In genomic region chr19:7386308-7386707, GRCh38 we compare ENCODE assay signal across 14 cellular contexts. TPM values are rescaled to one million over a fixed set of nuclear protein-coding genes. Genes with fewer than 3 reads are reported as not detected.
DNase-seq lines count a peak whose midpoint lies in the region; ATAC-seq and TF ChIP-seq lines count a peak whose summit lies in the region.
"Had no signal": no experiment of that assay in that cellular context is flagged by ENCODE, and none has a peak within 500 bp of the region (broad histone marks: within the 10 kb centered on the region; RNA-seq: fewer than 3 reads in every experiment).

No MANE protein-coding gene starts in this region.

- H3K36me3 Mint-ChIP-seq in Caco-2 (ENCODE audit: insufficient read depth, unreplicated experiment) (no peaks in the 10 kb centered on the region), GM23338 (ENCODE audit: low read depth) (no peaks in the 10 kb centered on the region)

- no peaks in the 10 kb centered on the region for H3K9me2 ChIP-seq in GM23338 (ENCODE audit: insufficient read depth)

- no peak overlapping the region for H3K27ac ChIP-seq in GM23338 (ENCODE audit: low read depth)
- no peak overlapping the region for H3K27ac ChIP-seq in WERI-Rb-1

- H3K27ac Mint-ChIP-seq in Caco-2 (ENCODE audit: unreplicated experiment) (peak overlapping the region; percentile 80), GM23338 (no peak overlapping the region)

- BruUV-seq in Caco-2 (replicated peaks; lab: Mats Ljungman, UMichigan), result no TSS peak

- DNase-seq in Caco-2 (peak; percentile 65 to 72), GM23338 (ENCODE audit: low spot score) (peak; percentile 52), WERI-Rb-1 (peak; percentile 51), kidney tubule cell (ENCODE audit: low spot score) (peak; percentile 19), hippocampal formation (lab: John Stamatoyannopoulos, UW) (no peak)
- DNase-seq in stimulated activated naive CD4-positive, alpha-beta T cell treated with Interleukin-2 at 50 U/mL for 16 hours (lab: John Stamatoyannopoulos, UW), result no peak
- no peak for DNase-seq in effector CD4-positive, alpha-beta T cell
- DNase-seq: DND-41, erythroblast, HCEC 1CT, NCI-H1694, occipital lobe had no signal

- H3K4me1 ChIP-seq in Caco-2 (peaks cover 16% of the 10 kb centered on the region), GM23338 (ENCODE audit: insufficient read depth) (no peaks in the 10 kb centered on the region; the same call in 1 of the 2 replicates)

- intact Hi-C loops in Caco-2 (cut with micrococcal nuclease; ENCODE audit: unreplicated experiment), result loop anchor here (2.0 kb wide), 1 partner anchor 148 kb away; the partner anchor contains the start of gene PNPLA6

- H3K9me3 Mint-ChIP-seq in Caco-2 (ENCODE audit: unreplicated experiment) (no peaks in the 10 kb centered on the region), GM23338 (peaks cover 2% of the 10 kb centered on the region; the same call in 1 of the 3 replicates)

- H3K79me2 ChIP-seq in GM23338 (replicated peaks; ENCODE audit: insufficient read depth), result no peaks in the 10 kb centered on the region

- H3K4me3 ChIP-seq in Caco-2 (ENCODE audit: low read depth, low read length) (no peak overlapping the region), GM23338 (no peak overlapping the region), WERI-Rb-1 (ENCODE audit: low read depth, low read length) (no peak overlapping the region)

- CTCF ChIA-PET in Caco-2 (lab: Charles Lee), result interaction anchor here (0.7 to 1.0 kb wide), 3 partner anchors 32 to 146 kb away, joined by 3 to 8 read pairs (median 3); no protein-coding TSS in a partner anchor

- peak overlapping the region; percentile 48 for H3K4me3 Mint-ChIP-seq in Caco-2 (ENCODE audit: unreplicated experiment)
- no peak overlapping the region for H3K4me3 Mint-ChIP-seq in GM23338

- H3K27me3 ChIP-seq in Caco-2 (replicated peaks; ENCODE audit: control insufficient read depth, insufficient read depth, low read length) (no peaks in the 10 kb centered on the region), GM23338 (ENCODE audit: insufficient read depth) (no peaks in the 10 kb centered on the region), WERI-Rb-1 (ENCODE audit: insufficient read depth, low read depth, severe bottlenecking) (no peaks in the 10 kb centered on the region)

- TF ChIP-seq CTCF in Caco-2 (IDR thresholded peaks at IDR 0.05; ENCODE audit: insufficient read depth in 1 of 2, low read depth in 1 of 2, low read length in 1 of 2, severe bottlenecking in 1 of 2, unreplicated experiment in 1 of 2), result peak; percentile 39 to 55
- TF ChIP-seq CTCF in GM23338 (conservative IDR thresholded peaks at IDR 0.05; ENCODE audit: low read depth in 2 of 2), result peak; percentile 35 to 69
- peak; percentile 62 for TF ChIP-seq CTCF in WERI-Rb-1 (IDR thresholded peaks at IDR 0.05; ENCODE audit: low read depth, low read length)

- ATAC-seq in GM23338 (peak; percentile 73), GM21515 (IDR thresholded peaks at IDR 0.05; ENCODE audit: unreplicated experiment) (no peak)
- ATAC-seq: activated CD4-positive, CD25-positive, alpha-beta regulatory T cell treated with anti-CD3 and anti-CD28 coated beads, Interleukin-2, amount 50 U/mL, for 24 hours had no signal

- H3K9me3 ChIP-seq in Caco-2 (no peaks in the 10 kb centered on the region), WERI-Rb-1 (ENCODE audit: severe bottlenecking) (no peaks in the 10 kb centered on the region)

- H4K20me1 ChIP-seq in GM23338 (replicated peaks; ENCODE audit: insufficient read depth), result no peaks in the 10 kb centered on the region

- H3K4me1 Mint-ChIP-seq in Caco-2 (ENCODE audit: low read depth, unreplicated experiment) (peaks cover 11% of the 10 kb centered on the region), GM23338 (peaks cover 9% of the 10 kb centered on the region; the same call in 2 of the 3 replicates)

- H3K27me3 Mint-ChIP-seq in Caco-2 (ENCODE audit: insufficient read depth, unreplicated experiment) (no peaks in the 10 kb centered on the region), GM23338 (ENCODE audit: insufficient read depth, low read depth, poor library complexity) (peaks cover 10% of the 10 kb centered on the region)

- H3K36me3 ChIP-seq in Caco-2 (ENCODE audit: control insufficient read depth, insufficient read depth, low read length), result no peaks in the 10 kb centered on the region
- H3K36me3 ChIP-seq in GM23338 (ENCODE audit: insufficient read depth), result no peaks in the 10 kb centered on the region
- H3K36me3 ChIP-seq in WERI-Rb-1, result no peaks in the 10 kb centered on the region

- no peak overlapping the region for H3K4me2 ChIP-seq in GM23338

- peak overlapping the region; percentile 45 for H2AFZ ChIP-seq in GM23338

- POLR2A ChIA-PET in Caco-2 (lab: Charles Lee), result no interaction called here

- H3F3A ChIP-seq in GM23338 (replicated peaks; ENCODE audit: low read depth), result no peaks in the 10 kb centered on the region

TF ChIP-seq in GM23338, 12 proteins besides CTCF, POLR2A, EP300 and RAD21 (continues in another document):
- TF ChIP-seq REST (IDR thresholded peaks at IDR 0.05; ENCODE audit: unreplicated experiment) (no peak), POLR2AphosphoS5 (IDR thresholded peaks at IDR 0.05; ENCODE audit: low read depth) (no peak), ZNF331 (CRISPR knock-in tag; IDR thresholded peaks at IDR 0.05; ENCODE audit: low read depth) (no peak)

RNA-seq across cellular contexts. Expression of gene ARHGEF18, which starts 37.6 kb away (rescaled TPM):
- 50.4 and 53.1 TPM in 2 replicates for total RNA-seq in Caco-2 (2022)
- total RNA-seq in GM23338 (2014; rRNA removed; shearing (Covaris generic)), result 44.0 and 47.6 TPM in 2 replicates
- polyA plus RNA-seq in GM23338 (2016; fragmentation: Nextera tagmentation; extraction: Ambion mirVana), result 12.8 and 14.6 TPM in 2 replicates

Comparison
In these comparisons a context has a peak if more than half of its experiments do, and no peak if none do; other contexts are left out.
1. DNase-seq: peak in Caco-2 (2 of 2), GM23338 (single experiment), WERI-Rb-1 (single experiment) and kidney tubule cell (single experiment); none in hippocampal formation (0 of 2), stimulated activated naive CD4-positive, alpha-beta T cell treated with Interleukin-2 at 50 U/mL for 16 hours (single experiment) and effector CD4-positive, alpha-beta T cell (single experiment).
2. Peak in every context shown above with its lines, with median percentiles within 50 percentile points of each other: CTCF ChIP-seq.